ENCODE assay signal across 9 cellular contexts in the genomic region with DNA sequence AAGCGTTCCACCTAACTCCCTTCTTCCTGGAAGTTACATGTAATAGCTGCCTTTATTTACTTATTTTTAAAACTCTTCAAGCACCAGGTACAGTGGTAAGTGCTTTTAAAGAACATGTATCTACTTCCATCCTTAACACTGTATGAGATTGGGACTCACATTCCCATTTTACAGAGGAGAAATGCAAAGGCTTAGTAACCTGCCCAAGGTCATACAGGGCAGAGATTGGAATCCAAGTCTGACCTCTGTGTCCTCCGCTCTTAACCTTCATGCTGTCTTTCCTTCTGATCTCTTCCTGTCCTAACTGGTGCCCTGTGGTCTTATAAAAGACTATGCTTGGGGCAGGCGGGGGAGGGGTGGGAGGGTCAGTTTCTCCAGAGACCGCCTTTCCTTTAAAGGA. TPM values are rescaled to one million over a fixed set of nuclear protein-coding genes. Genes with fewer than 3 reads are reported as not detected.
A peak's percentile ranks its signal among the peaks of the same experiment; 100 is the strongest.
DNase-seq lines count a peak whose midpoint lies in the region; ATAC-seq, FAIRE-seq and TF ChIP-seq lines count a peak whose summit lies in the region.
"Had no signal": no experiment of that assay in that cellular context is flagged by ENCODE, and none has a peak within 500 bp of the region (broad histone marks: within the 10 kb centered on the region; RNA-seq: fewer than 3 reads in every experiment).

No MANE protein-coding gene starts in this region.

- H3K27me3 Mint-ChIP-seq in natural killer cell (ENCODE audit: low read depth in 2 of 2) = no peaks in the 10 kb centered on the region

- no peak for TF ChIP-seq CTCF in AG09309 (IDR thresholded peaks at IDR 0.05; ENCODE audit: control insufficient read depth, insufficient read depth, low read depth, low read length, missing control alignments)
- TF ChIP-seq CTCF in dorsolateral prefrontal cortex (IDR thresholded peaks at IDR 0.05 in 54 of 56, conservative IDR thresholded peaks at IDR 0.05 in 2 of 56; ENCODE audit: low read depth in 1 of 56, partially characterized antibody in 56 of 56) = no peak
- TF ChIP-seq CTCF in natural killer cell (IDR thresholded peaks at IDR 0.05) = no peak
- no peak for TF ChIP-seq CTCF in D721Med (IDR thresholded peaks at IDR 0.05; ENCODE audit: insufficient read depth, missing control alignments)

- peak overlapping the region; percentile 86 to 93 for H3K27ac Mint-ChIP-seq in natural killer cell

- no peak for FAIRE-seq in D721Med (lab: Jason Lieb, UNC)
- FAIRE-seq: colon had no signal

- peak overlapping the region; percentile 91 for H3K4me3 Mint-ChIP-seq in natural killer cell

- ATAC-seq in natural killer cell = no peak
- ATAC-seq in GM21515 (IDR thresholded peaks at IDR 0.05; ENCODE audit: unreplicated experiment) = no peak
- no peak for ATAC-seq in GM19035 (IDR thresholded peaks at IDR 0.05; ENCODE audit: unreplicated experiment)

- no peak overlapping the region for H2AFZ ChIP-seq in Karpas-422 (ENCODE audit: low read length)

- H3K36me3 ChIP-seq in Karpas-422 (ENCODE audit: insufficient read depth, low read length) = no peaks in the 10 kb centered on the region

- H3K79me2 ChIP-seq in Karpas-422 (ENCODE audit: low read length) = no peaks in the 10 kb centered on the region

- H3K4me3 ChIP-seq in AG09309 (ENCODE audit: control insufficient read depth, low read depth, low read length) = peak overlapping the region; percentile 84
- no peak overlapping the region; the same call in 1 of the 2 replicates for H3K4me3 ChIP-seq in Karpas-422 (ENCODE audit: low read length)
- H3K4me3 ChIP-seq in dorsolateral prefrontal cortex = peak overlapping the region; percentile 3 to 98 (median 91)

- H3K9ac ChIP-seq in Karpas-422 (ENCODE audit: low read length) = no peak overlapping the region

- peaks cover 10% of the 10 kb centered on the region; the same call in 1 of the 2 replicates for H4K20me1 ChIP-seq in Karpas-422 (ENCODE audit: insufficient read depth, low read depth, low read length)

- H3K36me3 Mint-ChIP-seq in natural killer cell = no peaks in the 10 kb centered on the region

- H3K27me3 ChIP-seq in Karpas-422 (ENCODE audit: low read length) (no peaks in the 10 kb centered on the region; the same call in 1 of the 2 replicates), dorsolateral prefrontal cortex (no peaks in the 10 kb centered on the region)

- H3K27ac ChIP-seq in Karpas-422 (ENCODE audit: low read length) (no peak overlapping the region), dorsolateral prefrontal cortex (peak overlapping the region in 52 of 59 donors; percentile 1 to 96 (median 82))

- no peaks in the 10 kb centered on the region for H3K9me2 ChIP-seq in Karpas-422 (replicated peaks; ENCODE audit: insufficient read depth, low read length)

- DNase-seq in AG09309 (ENCODE audit: low read depth) (no peak), Karpas-422 (no peak), dorsolateral prefrontal cortex (no peak), natural killer cell (no peak), NCI-H2171 treated with DMSO at 0.1 percent for 48 hours (lab: John Stamatoyannopoulos, UW) (no peak), D721Med (ENCODE audit: insufficient read length, low spot score) (no peak)

- no peaks in the 10 kb centered on the region for H3K9me3 ChIP-seq in Karpas-422 (ENCODE audit: low read length)

- intact Hi-C loops in dorsolateral prefrontal cortex (cut with DNase I) (loop anchor here (2.0 to 5.0 kb wide), 6 partner anchors 60 to 175 kb away; a partner anchor contains a TSS), natural killer cell (cut with micrococcal nuclease) (loop anchor here (2.0 to 5.0 kb wide), 3 partner anchors 43 to 100 kb away; a partner anchor contains a TSS)

- H3K9me3 Mint-ChIP-seq in natural killer cell = no peaks in the 10 kb centered on the region

- peak overlapping the region; percentile 84 for H3K4me2 ChIP-seq in Karpas-422 (ENCODE audit: low read depth, low read length, poor library complexity, severe bottlenecking)

- H3K4me1 ChIP-seq in Karpas-422 (ENCODE audit: low read length) = peaks cover 18% of the 10 kb centered on the region

- H3K4me1 Mint-ChIP-seq in natural killer cell = peaks cover 46 to 48% of the 10 kb centered on the region in 2 donors

RNA-seq across cellular contexts. Expression of a gene that starts 1.6 kb away (rescaled TPM):
- total RNA-seq in Karpas-422 (2014; rRNA removed; shearing (Covaris generic); ENCODE audit: low replicate concordance) = 2.6 and 3.7 TPM in 2 replicates
- 10 to 100 TPM; 24.2 to 52.0 (median 37.1) TPM for total RNA-seq in dorsolateral prefrontal cortex
- 10 to 100 TPM; 15.5 to 29.1 (median 28.6) TPM for total RNA-seq in natural killer cell
